ENCODE assay signal across 10 cellular contexts in the genomic region with DNA sequence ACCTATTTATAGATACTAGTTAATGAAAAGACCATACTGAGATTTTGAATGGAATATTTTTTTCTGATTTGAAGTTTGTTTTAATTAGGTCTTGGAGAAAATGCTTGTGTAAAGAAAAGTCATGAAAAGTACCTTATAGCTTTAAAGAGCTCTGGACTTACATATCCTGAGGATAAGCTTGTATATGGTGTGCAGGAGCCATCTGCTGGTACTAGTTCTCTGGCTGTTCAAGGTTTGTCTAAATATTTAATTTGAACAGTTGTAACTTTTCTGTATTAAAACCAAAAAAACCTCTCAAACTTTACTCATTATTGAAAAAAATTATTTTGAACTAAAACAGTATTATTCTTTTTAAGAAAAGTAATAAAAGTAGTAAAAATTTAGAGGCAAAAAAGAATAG. TPM values are rescaled to one million over a fixed set of nuclear protein-coding genes. Genes with fewer than 3 reads are reported as not detected.
DNase-seq lines count a peak whose midpoint lies in the region; ATAC-seq, FAIRE-seq and TF ChIP-seq lines count a peak whose summit lies in the region.
"Had no signal": no experiment of that assay in that cellular context is flagged by ENCODE, and none has a peak within 500 bp of the region (broad histone marks: within the 10 kb centered on the region; RNA-seq: fewer than 3 reads in every experiment).

No MANE protein-coding gene starts in this region.

- DNase-seq in D721Med (ENCODE audit: insufficient read length, low spot score) (no peak), IMR-90 (peak; percentile 33), GM12878 (ENCODE audit: low read depth, low spot score) (no peak), HepG2 (ENCODE audit: low spot score) (peak; percentile 31), NCI-H510A (lab: John Stamatoyannopoulos, UW) (no peak), NCI-H187 (lab: John Stamatoyannopoulos, UW) (no peak)
- DNase-seq in effector memory CD4-positive, alpha-beta T cell = no peak
- DNase-seq: activated naive CD4-positive, alpha-beta T cell treated with Interleukin-2 at 50 U/mL for 16 hours had no signal

- ATAC-seq in IMR-90 (ENCODE audit: low read depth) (peak; percentile 42; the same call in 1 of the 2 replicates), GM12878 (peak; percentile 48; the same call in 1 of the 3 replicates), HepG2 (peak; percentile 72), HG03175 (IDR thresholded peaks at IDR 0.05; ENCODE audit: unreplicated experiment) (no peak)

- H4K8ac ChIP-seq in IMR-90 (ENCODE audit: low read depth in 2 of 2, low read length in 2 of 2) = no peak overlapping the region

- H2AK5ac ChIP-seq in IMR-90 (ENCODE audit: low read depth, low read length) = no peak overlapping the region

- H2BK15ac ChIP-seq in IMR-90 (ENCODE audit: low read depth, low read length) = no peak overlapping the region

- H3K36me3 ChIP-seq in IMR-90 (ENCODE audit: control insufficient read depth, insufficient read depth, low read length) (peaks cover 3% of the 10 kb centered on the region), GM12878 (ENCODE audit: control insufficient read depth in 2 of 2, insufficient read depth in 2 of 2, low read length in 1 of 2) (no peaks in the 10 kb centered on the region; a peak in 1 of 4 replicates), HepG2 (replicated peaks in 1 of 2; ENCODE audit: control insufficient read depth in 1 of 2, insufficient read depth in 2 of 2, low read length in 2 of 2) (peaks cover 3 to 14% of the 10 kb centered on the region in 2 experiments; a peak in 4 of 5 replicates)
- no peaks in the 10 kb centered on the region for H3K36me3 ChIP-seq in effector memory CD4-positive, alpha-beta T cell (ENCODE audit: control insufficient read depth, insufficient read depth, low read length)

- no peaks in the 10 kb centered on the region for H3K79me2 ChIP-seq in GM12878 (ENCODE audit: control insufficient read depth, insufficient read depth, low read length)
- H3K79me2 ChIP-seq in HepG2 (ENCODE audit: insufficient read depth, low read length) = no peaks in the 10 kb centered on the region

- H2BK5ac ChIP-seq in IMR-90 (ENCODE audit: low read depth, low read length, poor library complexity, severe bottlenecking) = no peak overlapping the region

- TF ChIP-seq CTCF in D721Med (IDR thresholded peaks at IDR 0.05; ENCODE audit: insufficient read depth, missing control alignments) = peak; percentile 68
- peak; percentile 45 for TF ChIP-seq CTCF in IMR-90 (conservative IDR thresholded peaks at IDR 0.05; ENCODE audit: low read depth, low read length)
- peak; percentile 13 to 51 (median 29); a peak in 3 of 6 replicates for TF ChIP-seq CTCF in GM12878 (IDR thresholded peaks at IDR 0.05 in 2 of 3, conservative IDR thresholded peaks at IDR 0.05 in 1 of 3; ENCODE audit: control insufficient read depth in 2 of 3, extremely low read depth in 1 of 3, insufficient read depth in 1 of 3, low read depth in 3 of 3, low read length in 3 of 3)
- peak; percentile 52 for TF ChIP-seq CTCF in HepG2 (CRISPR knock-in tag; IDR thresholded peaks at IDR 0.05)

- no peak for TF ChIP-seq POLR2A in IMR-90 (IDR thresholded peaks at IDR 0.05; ENCODE audit: low read depth, low read length)
- no peak for TF ChIP-seq POLR2A in GM12878 (IDR thresholded peaks at IDR 0.05; ENCODE audit: low read depth, low read length)
- TF ChIP-seq POLR2A in HepG2 (IDR thresholded peaks at IDR 0.05; ENCODE audit: insufficient read depth in 1 of 2, low read depth in 2 of 2, low read length in 2 of 2) = no peak

- H4K91ac ChIP-seq in IMR-90 (ENCODE audit: insufficient read depth, low read depth, low read length) = no peak overlapping the region

- CTCF ChIA-PET in IMR-90 (lab: Yijun Ruan, JAX) (interaction anchor here (0.6 to 1.3 kb wide), 6 partner anchors 14 to 409 kb away, joined by 3 to 7 read pairs (median 4); a partner anchor contains a TSS), GM12878 (lab: Yijun Ruan, JAX) (interaction anchor here (0.6 to 3.0 kb wide), 15 partner anchors 9 to 425 kb away, joined by 3 to 21 read pairs (median 4); a partner anchor contains a TSS), HepG2 (lab: Yijun Ruan, JAX; ENCODE audit: low intra/inter-chr PET ratio, low total read pairs) (interaction anchor here (2.4 kb wide), 1 partner anchor 52 kb away, joined by 15 read pairs; a partner anchor contains a TSS)

- no peaks in the 10 kb centered on the region for H3K9me1 ChIP-seq in IMR-90 (ENCODE audit: insufficient read depth, low read length)

- H3K23ac ChIP-seq in IMR-90 (ENCODE audit: low read depth, low read length) = no peak overlapping the region

- no peak overlapping the region for H2BK20ac ChIP-seq in IMR-90 (ENCODE audit: low read depth, low read length)

- POLR2A ChIA-PET in IMR-90 (lab: Charles Lee; ENCODE audit: unreplicated experiment) (interaction anchor here (0.6 kb wide), 1 partner anchor 15 kb away, joined by 3 read pairs; no protein-coding TSS in a partner anchor), GM12878 (lab: Charles Lee) (interaction anchor here (0.6 kb wide), 1 partner anchor 31 kb away, joined by 6 read pairs; no protein-coding TSS in a partner anchor), HepG2 (lab: Yijun Ruan, JAX) (no interaction called here)

- peak; percentile 42 for TF ChIP-seq RAD21 in IMR-90 (IDR thresholded peaks at IDR 0.05; ENCODE audit: low read length)
- peak; percentile 36; the same call in 1 of the 2 replicates for TF ChIP-seq RAD21 in GM12878 (IDR thresholded peaks at IDR 0.05; ENCODE audit: insufficient read depth, low read depth, low read length)
- 0 out of 2 replicates have a peak, but pooled peaks have one; percentile 19 for TF ChIP-seq RAD21 in HepG2 (CRISPR knock-in tag; IDR thresholded peaks at IDR 0.05)

- H3K4ac ChIP-seq in IMR-90 (ENCODE audit: low read depth, low read length) = no peak overlapping the region

- no peak overlapping the region for H4K5ac ChIP-seq in IMR-90 (ENCODE audit: low read depth, low read length)

- no peak overlapping the region for H2BK120ac ChIP-seq in IMR-90 (ENCODE audit: low read depth, low read length)

- intact Hi-C loops in IMR-90 (cut with micrococcal nuclease) (loop anchor here (1.0 to 5.0 kb wide), 2 partner anchors 50 to 349 kb away; a partner anchor contains a TSS), GM12878 (cut with micrococcal nuclease; ENCODE audit: unreplicated experiment) (no loop called here), HepG2 (cut with micrococcal nuclease; ENCODE audit: unreplicated experiment) (loop anchor here (1.0 kb wide), 1 partner anchor 50 kb away; a partner anchor contains a TSS)

- in situ Hi-C loops in IMR-90 (cut with MboI; ENCODE audit: low sequenced_read_pairs) = no loop called here
- in situ Hi-C loops in GM12878 (cut with MboI) = no loop called here
- in situ Hi-C loops in HepG2 (cut with HindIII; ENCODE audit: extremely low pct_ligation_motif_present, low pct_unique_long_range_greater_than_20kb) = no loop called here

- H3K79me1 ChIP-seq in IMR-90 (ENCODE audit: low read depth in 1 of 2, low read length in 2 of 2) = peaks cover 3 to 12% of the 10 kb centered on the region in 2 experiments; a peak in 3 of 4 replicates

- no peak overlapping the region for H3K14ac ChIP-seq in IMR-90 (replicated peaks; ENCODE audit: low read depth, low read length)

- no peaks in the 10 kb centered on the region for H3K27me3 ChIP-seq in IMR-90 (ENCODE audit: control insufficient read depth, insufficient read depth, low read length)
- no peaks in the 10 kb centered on the region for H3K27me3 ChIP-seq in GM12878 (replicated peaks in 1 of 2; ENCODE audit: control insufficient read depth in 2 of 2, insufficient read depth in 2 of 2, low read length in 1 of 2)
- no peaks in the 10 kb centered on the region for H3K27me3 ChIP-seq in HepG2 (ENCODE audit: control insufficient read depth in 1 of 2, insufficient read depth in 2 of 2, low read length in 2 of 2)
- no peaks in the 10 kb centered on the region for H3K27me3 ChIP-seq in effector memory CD4-positive, alpha-beta T cell (replicated peaks; ENCODE audit: control insufficient read depth, insufficient read depth, low read length, poor library complexity, severe bottlenecking)

- peaks cover 2% of the 10 kb centered on the region; the same call in 1 of the 2 replicates for H3K4me1 ChIP-seq in IMR-90 (ENCODE audit: control insufficient read depth, insufficient read depth, low read length)
- H3K4me1 ChIP-seq in GM12878 (ENCODE audit: control insufficient read depth, insufficient read depth, low read length) = no peaks in the 10 kb centered on the region
- H3K4me1 ChIP-seq in HepG2 (ENCODE audit: insufficient read depth, low read length) = no peaks in the 10 kb centered on the region
- no peaks in the 10 kb centered on the region for H3K4me1 ChIP-seq in effector memory CD4-positive, alpha-beta T cell (ENCODE audit: control insufficient read depth, insufficient read depth, low read length, poor library complexity, severe bottlenecking)

- no peak overlapping the region for H3K4me3 ChIP-seq in IMR-90 (ENCODE audit: insufficient read depth, low read depth, low read length)
- no peak overlapping the region for H3K4me3 ChIP-seq in GM12878
- no peak overlapping the region for H3K4me3 ChIP-seq in HepG2 (replicated peaks in 1 of 3; ENCODE audit: insufficient read depth in 1 of 3, low read depth in 2 of 3, low read length in 3 of 3)
- no peak overlapping the region for H3K4me3 ChIP-seq in effector memory CD4-positive, alpha-beta T cell (ENCODE audit: insufficient read depth, low read depth, low read length, poor library complexity, severe bottlenecking)
- H3K4me3 ChIP-seq: lung had no signal

- H3K18ac ChIP-seq in IMR-90 (ENCODE audit: low read depth, low read length) = no peak overlapping the region

- H3K56ac ChIP-seq in IMR-90 (ENCODE audit: extremely low read depth, insufficient read depth, low read length) = no peak overlapping the region

- FAIRE-seq in D721Med (lab: Jason Lieb, UNC) (peak; percentile 35), GM12878 (lab: Jason Lieb, UNC) (no peak), HepG2 (lab: Jason Lieb, UNC) (no peak)

- no peak overlapping the region for H3K4me2 ChIP-seq in IMR-90 (ENCODE audit: low read depth, low read length)
- no peak overlapping the region for H3K4me2 ChIP-seq in GM12878 (ENCODE audit: control insufficient read depth, insufficient read depth)
- no peak overlapping the region for H3K4me2 ChIP-seq in HepG2 (ENCODE audit: low read depth, low read length)

- H3K9ac ChIP-seq in IMR-90 (ENCODE audit: low read depth, low read length) (no peak overlapping the region), GM12878 (ENCODE audit: control insufficient read depth, insufficient read depth, low read length) (no peak overlapping the region), HepG2 (ENCODE audit: insufficient read depth, low read depth, low read length) (no peak overlapping the region)

- no peak for TF ChIP-seq EP300 in GM12878 (IDR thresholded peaks at IDR 0.05; ENCODE audit: borderline replicate concordance in 1 of 2, control insufficient read depth in 1 of 2, low read depth in 2 of 2, low read length in 2 of 2)
- TF ChIP-seq EP300 in HepG2 (IDR thresholded peaks at IDR 0.05; ENCODE audit: low read depth in 2 of 2, low read length in 2 of 2) = no peak
- TF ChIP-seq EP300 in HepG2 (CRISPR knock-in tag; IDR thresholded peaks at IDR 0.05; ENCODE audit: borderline replicate concordance) = no peak

- SMC1A ChIA-PET in GM12878 (lab: Charles Lee; ENCODE audit: uncharacterized antibody, unreplicated experiment) = interaction anchor here (0.6 to 2.0 kb wide), 9 partner anchors 9 to 347 kb away, joined by 3 to 13 read pairs (median 3); a partner anchor contains a TSS

- no TSS peak for BruUV-seq in IMR-90 (replicated peaks; lab: Mats Ljungman, UMichigan)
- no TSS peak for BruUV-seq in GM12878 (replicated peaks; lab: Mats Ljungman, UMichigan)
- BruUV-seq in HepG2 (replicated peaks; lab: Mats Ljungman, UMichigan) = no TSS peak

- H4K20me1 ChIP-seq in IMR-90 (ENCODE audit: insufficient read depth, low read length) (no peaks in the 10 kb centered on the region; the same call in 1 of the 2 replicates), GM12878 (ENCODE audit: control insufficient read depth, insufficient read depth) (no peaks in the 10 kb centered on the region), HepG2 (ENCODE audit: insufficient read depth, low read length) (no peaks in the 10 kb centered on the region)

- H2AK9ac ChIP-seq in IMR-90 (replicated peaks; ENCODE audit: low read depth, low read length, poor library complexity) = no peak overlapping the region

- H3K9me3 ChIP-seq in IMR-90 (ENCODE audit: control insufficient read depth, insufficient read depth, low read length) (no peaks in the 10 kb centered on the region), GM12878 (replicated peaks; ENCODE audit: control insufficient read depth, insufficient read depth, low read length) (no peaks in the 10 kb centered on the region), HepG2 (ENCODE audit: low read length) (no peaks in the 10 kb centered on the region)
- H3K9me3 ChIP-seq in effector memory CD4-positive, alpha-beta T cell (ENCODE audit: control insufficient read depth, low read length) = no peaks in the 10 kb centered on the region

- H3K27ac ChIP-seq in IMR-90 (ENCODE audit: insufficient read depth, low read length) (no peak overlapping the region), GM12878 (ENCODE audit: control insufficient read depth, insufficient read depth) (no peak overlapping the region), HepG2 (ENCODE audit: extremely low read length, insufficient read depth, low read length) (no peak overlapping the region)
- H3K27ac ChIP-seq in effector memory CD4-positive, alpha-beta T cell (ENCODE audit: insufficient read depth, low read length, poor library complexity, severe bottlenecking) = no peak overlapping the region

- H2AFZ ChIP-seq in IMR-90 (replicated peaks; ENCODE audit: low read length, poor library complexity) (no peak overlapping the region), GM12878 (ENCODE audit: control insufficient read depth, low read depth, low read length) (no peak overlapping the region), HepG2 (ENCODE audit: low read length) (no peak overlapping the region)

- RAD21 ChIA-PET in GM12878 (lab: Charles Lee; ENCODE audit: unreplicated experiment) = interaction anchor here (0.9 to 1.7 kb wide), 6 partner anchors 46 to 349 kb away, joined by 3 to 11 read pairs (median 6); a partner anchor contains a TSS

- dilution Hi-C loops in IMR-90 (cut with HindIII; ENCODE audit: low sequenced_read_pairs, unreplicated experiment) = no loop called here

RNA-seq across cellular contexts. Expression of a gene that starts 50.2 kb away (rescaled TPM):
- total RNA-seq in IMR-90 (2012; rRNA removed) = 33.9 and 51.9 TPM in 2 replicates
- polyA plus RNA-seq in IMR-90 (2012; rRNA removed) = 7.3 and 10.0 TPM in 2 replicates
- 1.5 and 3.0 TPM in 2 replicates for polyA plus RNA-seq in IMR-90 (2012; cell fraction: cytosol; rRNA removed)
- polyA plus RNA-seq in IMR-90 (2012; cell fraction: nucleus; rRNA removed; ENCODE audit: low replicate concordance) = 2.2 and 19.8 TPM in 2 replicates
- 92.0 and 101 TPM in 2 replicates for total RNA-seq in GM12878 (2013; cell fraction: nucleolus; rRNA removed)
- total RNA-seq in GM12878 (2014; rRNA removed) = 14.1 and 15.5 TPM in 2 replicates
- total RNA-seq in GM12878 (2014; rRNA removed; fragmentation: Illumina TruSeq; extraction: Trizol) = 22.5 and 22.9 TPM in 2 replicates
- 14.0 and 17.0 TPM in 2 replicates for total RNA-seq in GM12878 (2021)
- polyA plus RNA-seq in GM12878 (2011; ENCODE audit: low read depth) = 5.0 TPM
- 13.7 and 20.0 TPM in 2 replicates for polyA plus RNA-seq in GM12878 (2011; rRNA removed)
- polyA plus RNA-seq in GM12878 (2011; cell fraction: cytosol; rRNA removed) = 5.1 and 5.5 TPM in 2 replicates
- 12.5 and 13.9 TPM in 2 replicates for polyA plus RNA-seq in GM12878 (2011; cell fraction: nucleus; rRNA removed)
- 8.1 and 8.2 TPM in 2 replicates for polyA plus RNA-seq in GM12878 (2012)
- 14.7 and 17.7 TPM in 2 replicates for polyA plus RNA-seq in GM12878 (2014; fragmentation: Illumina TruSeq; extraction: Trizol)
- polyA plus RNA-seq in GM12878 (2014; fragmentation: Nextera tagmentation; extraction: Ambion mirVana) = 1 to 10 TPM; 4.9 to 5.5 TPM
- 7.4 and 7.6 TPM in 2 replicates for polyA plus RNA-seq in GM12878 (2014; rRNA removed)
- polyA plus RNA-seq in GM12878 (2016; fragmentation: Nextera tagmentation; extraction: Ambion mirVana) = 1 to 10 TPM; 3.8 to 8.6 TPM
- 27.7 and 33.4 TPM in 2 replicates for polyA minus RNA-seq in GM12878 (2011; rRNA and poly(A)+ RNA removed)
- polyA minus RNA-seq in GM12878 (2011; cell fraction: cytosol; rRNA and poly(A)+ RNA removed) = 7.5 and 9.9 TPM in 2 replicates
- polyA minus RNA-seq in GM12878 (2011; cell fraction: nucleus; rRNA and poly(A)+ RNA removed) = 32.8 and 50.8 TPM in 2 replicates
- 28.0 and 31.6 TPM in 2 replicates for total RNA-seq in HepG2 (2016; rRNA removed; fragmentation: Illumina TruSeq; extraction: Trizol)
- total RNA-seq in HepG2 (2016; cell fraction: cytosol; rRNA removed; fragmentation: Illumina TruSeq; extraction: Trizol; ENCODE audit: low read depth) = 9.8 and 9.9 TPM in 2 replicates
- 28.5 TPM in 2 replicates for total RNA-seq in HepG2 (2016; cell fraction: insoluble cytoplasmic fraction; rRNA removed; fragmentation: Illumina TruSeq; extraction: Trizol)
- total RNA-seq in HepG2 (2016; cell fraction: membrane; rRNA removed; fragmentation: Illumina TruSeq; extraction: Trizol) = 9.7 and 13.2 TPM in 2 replicates
- total RNA-seq in HepG2 (2016; cell fraction: nucleus; rRNA removed; fragmentation: Illumina TruSeq; extraction: Trizol) = 87.9 TPM in 2 replicates
- 12.7 and 15.1 TPM in 2 replicates for polyA plus RNA-seq in HepG2 (2011; rRNA removed)
- 5.8 and 8.8 TPM in 2 replicates for polyA plus RNA-seq in HepG2 (2011; cell fraction: cytosol; rRNA removed)
- 11.8 and 14.4 TPM in 2 replicates for polyA plus RNA-seq in HepG2 (2011; cell fraction: nucleus; rRNA removed)
- 15.7 and 21.2 TPM in 2 replicates for polyA plus RNA-seq in HepG2 (2012)
- polyA plus RNA-seq in HepG2 (2016; cell fraction: cytosol; fragmentation: Illumina TruSeq; extraction: Trizol; ENCODE audit: low read depth) = 0.95 and 1.1 TPM in 2 replicates
- 23.3 and 26.2 TPM in 2 replicates for polyA plus RNA-seq in HepG2 (2016; cell fraction: insoluble cytoplasmic fraction; fragmentation: Illumina TruSeq; extraction: Trizol; ENCODE audit: low read depth)
- 2.1 and 2.9 TPM in 2 replicates for polyA plus RNA-seq in HepG2 (2016; cell fraction: membrane; fragmentation: Illumina TruSeq; extraction: Trizol; ENCODE audit: low read depth)
- polyA plus RNA-seq in HepG2 (2016; cell fraction: nucleus; fragmentation: Illumina TruSeq; extraction: Trizol; ENCODE audit: insufficient read depth, low read depth) = 42.6 and 46.5 TPM in 2 replicates
- 15.2 and 23.6 TPM in 2 replicates for polyA minus RNA-seq in HepG2 (2011; rRNA and poly(A)+ RNA removed; ENCODE audit: low replicate concordance)
- 30.8 and 37.0 TPM in 2 replicates for polyA minus RNA-seq in HepG2 (2011; cell fraction: cytosol; rRNA and poly(A)+ RNA removed)
- 166 and 176 TPM in 2 replicates for polyA minus RNA-seq in HepG2 (2011; cell fraction: nucleus; rRNA and poly(A)+ RNA removed)

RNA-seq across cellular contexts. Expression of a gene that starts 52.7 kb away (rescaled TPM):
- total RNA-seq in IMR-90 (2012; rRNA removed) (49.8 and 81.9 TPM in 2 replicates), GM12878 (2014; rRNA removed) (55.0 and 57.3 TPM in 2 replicates), GM12878 (2014; rRNA removed; fragmentation: Illumina TruSeq; extraction: Trizol) (80.5 and 83.9 TPM in 2 replicates), GM12878 (2021) (67.0 and 75.9 TPM in 2 replicates), HepG2 (2016; rRNA removed; fragmentation: Illumina TruSeq; extraction: Trizol) (95.1 and 129 TPM in 2 replicates)
- polyA plus RNA-seq in IMR-90 (2012; rRNA removed) (31.7 and 38.3 TPM in 2 replicates), GM12878 (2011; rRNA removed) (72.9 and 119 TPM in 2 replicates), GM12878 (2014; fragmentation: Illumina TruSeq; extraction: Trizol) (94.2 and 116 TPM in 2 replicates), GM12878 (2014; fragmentation: Nextera tagmentation; extraction: Ambion mirVana) (100 to 1,000 TPM; 198 to 204 TPM), GM12878 (2014; rRNA removed) (67.4 and 80.6 TPM in 2 replicates), GM12878 (2016; fragmentation: Nextera tagmentation; extraction: Ambion mirVana) (100 to 1,000 TPM; 156 to 161 TPM), HepG2 (2011; rRNA removed) (39.4 and 50.7 TPM in 2 replicates)
- 11.0 and 14.4 TPM in 2 replicates for polyA plus RNA-seq in IMR-90 (2012; cell fraction: cytosol; rRNA removed)
- 2.6 and 9.9 TPM in 2 replicates for polyA plus RNA-seq in IMR-90 (2012; cell fraction: nucleus; rRNA removed; ENCODE audit: low replicate concordance)
- total RNA-seq in GM12878 (2013; cell fraction: nucleolus; rRNA removed) = 48.3 and 65.4 TPM in 2 replicates
- polyA plus RNA-seq in GM12878 (2011; ENCODE audit: low read depth) = 42.7 TPM
- 32.2 and 33.1 TPM in 2 replicates for polyA plus RNA-seq in GM12878 (2011; cell fraction: cytosol; rRNA removed)
- 20.5 and 23.6 TPM in 2 replicates for polyA plus RNA-seq in GM12878 (2011; cell fraction: nucleus; rRNA removed)
- 54.6 and 67.6 TPM in 2 replicates for polyA plus RNA-seq in GM12878 (2012)
- 14.3 and 22.9 TPM in 2 replicates for polyA minus RNA-seq in GM12878 (2011; rRNA and poly(A)+ RNA removed)
- 11.2 and 13.0 TPM in 2 replicates for polyA minus RNA-seq in GM12878 (2011; cell fraction: cytosol; rRNA and poly(A)+ RNA removed)
- 15.1 and 19.8 TPM in 2 replicates for polyA minus RNA-seq in GM12878 (2011; cell fraction: nucleus; rRNA and poly(A)+ RNA removed)
- total RNA-seq in HepG2 (2016; cell fraction: cytosol; rRNA removed; fragmentation: Illumina TruSeq; extraction: Trizol; ENCODE audit: low read depth) = 58.3 and 79.4 TPM in 2 replicates
- total RNA-seq in HepG2 (2016; cell fraction: insoluble cytoplasmic fraction; rRNA removed; fragmentation: Illumina TruSeq; extraction: Trizol) = 88.5 and 134 TPM in 2 replicates
- total RNA-seq in HepG2 (2016; cell fraction: membrane; rRNA removed; fragmentation: Illumina TruSeq; extraction: Trizol) = 60.2 and 79.2 TPM in 2 replicates
- 42.4 and 44.9 TPM in 2 replicates for total RNA-seq in HepG2 (2016; cell fraction: nucleus; rRNA removed; fragmentation: Illumina TruSeq; extraction: Trizol)
- polyA plus RNA-seq in HepG2 (2011; cell fraction: cytosol; rRNA removed) = 31.7 and 48.5 TPM in 2 replicates
- polyA plus RNA-seq in HepG2 (2011; cell fraction: nucleus; rRNA removed) = 10.9 and 13.8 TPM in 2 replicates
- 75.0 and 115 TPM in 2 replicates for polyA plus RNA-seq in HepG2 (2012)
- 75.1 and 103 TPM in 2 replicates for polyA plus RNA-seq in HepG2 (2016; cell fraction: cytosol; fragmentation: Illumina TruSeq; extraction: Trizol; ENCODE audit: low read depth)
- polyA plus RNA-seq in HepG2 (2016; cell fraction: insoluble cytoplasmic fraction; fragmentation: Illumina TruSeq; extraction: Trizol; ENCODE audit: low read depth) = 159 and 167 TPM in 2 replicates
- 67.4 and 91.3 TPM in 2 replicates for polyA plus RNA-seq in HepG2 (2016; cell fraction: membrane; fragmentation: Illumina TruSeq; extraction: Trizol; ENCODE audit: low read depth)
- 77.1 and 79.7 TPM in 2 replicates for polyA plus RNA-seq in HepG2 (2016; cell fraction: nucleus; fragmentation: Illumina TruSeq; extraction: Trizol; ENCODE audit: insufficient read depth, low read depth)
- 6.9 and 9.0 TPM in 2 replicates for polyA minus RNA-seq in HepG2 (2011; rRNA and poly(A)+ RNA removed; ENCODE audit: low replicate concordance)
- polyA minus RNA-seq in HepG2 (2011; cell fraction: cytosol; rRNA and poly(A)+ RNA removed) = 17.9 and 19.6 TPM in 2 replicates
- polyA minus RNA-seq in HepG2 (2011; cell fraction: nucleus; rRNA and poly(A)+ RNA removed) = 19.9 and 21.2 TPM in 2 replicates

Comparison
In these comparisons a context has a peak if more than half of its experiments do, and no peak if none do; other contexts are left out.
1. DNase-seq: peak in IMR-90 (single experiment) and HepG2 (single experiment); none in D721Med (single experiment), GM12878 (single experiment), NCI-H510A (single experiment), NCI-H187 (0 of 2) and effector memory CD4-positive, alpha-beta T cell (0 of 3).
2. Peak in every context shown above with its lines, with median percentiles within 50 percentile points of each other: CTCF ChIP-seq.